ENCODE assay signal across 12 cellular contexts in the genomic region with DNA sequence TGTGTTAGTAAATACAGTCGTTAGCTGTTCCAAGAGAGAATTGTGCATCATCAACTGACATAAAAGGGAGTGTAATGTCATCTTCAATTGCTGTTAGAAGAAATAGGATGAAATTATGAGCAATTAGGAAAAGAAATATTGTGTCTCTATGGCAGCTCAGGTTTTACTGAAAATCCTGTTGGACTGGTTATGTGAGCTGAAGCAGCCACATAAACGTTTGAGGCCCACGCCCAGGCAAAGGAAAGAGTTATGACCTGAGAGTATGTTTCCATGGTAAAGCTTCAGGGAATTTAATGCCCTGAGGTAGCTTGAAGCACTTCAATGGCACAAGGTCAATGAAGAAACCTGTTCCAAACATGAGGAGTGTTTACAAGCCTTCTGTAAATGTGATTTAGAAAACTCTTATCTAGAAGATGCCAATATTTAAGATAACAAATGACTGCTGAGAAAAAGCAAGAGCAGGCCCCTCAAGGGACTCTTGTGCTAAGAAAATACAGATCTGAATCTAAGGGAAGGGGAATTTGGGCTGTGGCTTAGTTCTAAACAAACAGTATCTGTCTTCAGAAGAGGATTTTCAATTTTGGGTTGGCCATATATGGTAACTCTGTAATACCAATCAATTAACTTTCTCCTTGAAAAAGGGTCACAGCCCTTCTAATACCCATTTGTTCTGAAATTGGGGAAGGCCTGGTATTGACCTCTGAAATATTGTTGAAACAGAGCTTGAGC.
DNase-seq lines count a peak whose midpoint lies in the region; ATAC-seq, FAIRE-seq and TF ChIP-seq lines count a peak whose summit lies in the region.
"Had no signal": no experiment of that assay in that cellular context is flagged by ENCODE, and none has a peak within 500 bp of the region (broad histone marks: within the 10 kb centered on the region; RNA-seq: fewer than 3 reads in every experiment).

No MANE protein-coding gene starts in this region.

- H3K27ac ChIP-seq in brain microvascular endothelial cell (peak overlapping the region; percentile 66), pancreas (no peak overlapping the region), gastroesophageal sphincter (no peak overlapping the region)
- H3K27ac ChIP-seq in effector memory CD4-positive, alpha-beta T cell (ENCODE audit: insufficient read depth, low read length, poor library complexity, severe bottlenecking), result no peak overlapping the region
- H3K27ac ChIP-seq: BLaER1 had no signal

- TF ChIP-seq POLR2A in gastroesophageal sphincter (IDR thresholded peaks at IDR 0.05), result no peak

- H3K4me1 ChIP-seq in pancreas, result no peaks in the 10 kb centered on the region
- H3K4me1 ChIP-seq in effector memory CD4-positive, alpha-beta T cell (ENCODE audit: control insufficient read depth, insufficient read depth, low read length, poor library complexity, severe bottlenecking), result no peaks in the 10 kb centered on the region
- no peaks in the 10 kb centered on the region for H3K4me1 ChIP-seq in gastroesophageal sphincter
- H3K4me1 ChIP-seq: BLaER1 had no signal

- H3K36me3 ChIP-seq in brain microvascular endothelial cell (replicated peaks), result no peaks in the 10 kb centered on the region
- H3K36me3 ChIP-seq in pancreas, result no peaks in the 10 kb centered on the region
- no peaks in the 10 kb centered on the region for H3K36me3 ChIP-seq in effector memory CD4-positive, alpha-beta T cell (ENCODE audit: control insufficient read depth, insufficient read depth, low read length)
- no peaks in the 10 kb centered on the region for H3K36me3 ChIP-seq in gastroesophageal sphincter
- H3K36me3 ChIP-seq: BLaER1 had no signal

- peak; percentile 23 for FAIRE-seq in pancreas (lab: Jason Lieb, UNC)

- peak; percentile 86 for DNase-seq in DMS53 treated with DMSO at 0.1 percent for 48 hours (lab: John Stamatoyannopoulos, UW; ENCODE audit: unreplicated experiment)
- peak; percentile 68 for DNase-seq in NCI-H187 treated with DMSO at 0.1 percent for 48 hours (lab: John Stamatoyannopoulos, UW)
- DNase-seq in brain microvascular endothelial cell, result no peak
- DNase-seq in pancreas, result no peak
- no peak for DNase-seq in effector memory CD4-positive, alpha-beta T cell
- no peak for DNase-seq in head of caudate nucleus
- no peak for DNase-seq in globus pallidus (ENCODE audit: low spot score)
- DNase-seq: activated CD8-positive, alpha-beta memory T cell treated with anti-CD3 and anti-CD28 coated beads, Interleukin-2, amount 50 U/mL, for 48 hours; NCI-H1694 treated with DMSO at 0.1 percent for 48 hours; Right ventricle myocardium superior had no signal

- no peak overlapping the region for H3K4me3 ChIP-seq in brain microvascular endothelial cell (ENCODE audit: low read depth, low read length)
- no peak overlapping the region for H3K4me3 ChIP-seq in pancreas
- no peak overlapping the region for H3K4me3 ChIP-seq in effector memory CD4-positive, alpha-beta T cell (ENCODE audit: insufficient read depth, low read depth, low read length, poor library complexity, severe bottlenecking)
- H3K4me3 ChIP-seq in gastroesophageal sphincter, result no peak overlapping the region
- H3K4me3 ChIP-seq: BLaER1 had no signal

- ATAC-seq in pancreas, result peak in 3 of 4 donors; percentile 36 to 57 (median 54)
- no peak for ATAC-seq in gastroesophageal sphincter

- intact Hi-C loops in pancreas (cut with DNase I), result no loop called here
- intact Hi-C loops in head of caudate nucleus (cut with DNase I), result no loop called here

- no peak for TF ChIP-seq EP300 in gastroesophageal sphincter (IDR thresholded peaks at IDR 0.05)

- in situ Hi-C loops in brain microvascular endothelial cell (cut with HindIII; ENCODE audit: low pct_ligation_motif_present, low sequenced_read_pairs), result no loop called here

- H3K27me3 ChIP-seq in brain microvascular endothelial cell (replicated peaks) (no peaks in the 10 kb centered on the region), pancreas (no peaks in the 10 kb centered on the region), gastroesophageal sphincter (no peaks in the 10 kb centered on the region)
- no peaks in the 10 kb centered on the region for H3K27me3 ChIP-seq in effector memory CD4-positive, alpha-beta T cell (replicated peaks; ENCODE audit: control insufficient read depth, insufficient read depth, low read length, poor library complexity, severe bottlenecking)
- H3K27me3 ChIP-seq: BLaER1 had no signal

- TF ChIP-seq CTCF in brain microvascular endothelial cell (IDR thresholded peaks at IDR 0.05; ENCODE audit: low read depth, low read length, missing control alignments) (no peak), pancreas (IDR thresholded peaks at IDR 0.05) (no peak), gastroesophageal sphincter (IDR thresholded peaks at IDR 0.05) (no peak)

- H3K9me3 ChIP-seq in pancreas, result no peaks in the 10 kb centered on the region
- H3K9me3 ChIP-seq in effector memory CD4-positive, alpha-beta T cell (ENCODE audit: control insufficient read depth, low read length), result no peaks in the 10 kb centered on the region
- H3K9me3 ChIP-seq in gastroesophageal sphincter, result no peaks in the 10 kb centered on the region
- H3K9me3 ChIP-seq: BLaER1 had no signal

- WGBS in pancreas, 2 donors, result 25 to 27% methylated on average over 3 of the region's 3 CpGs
- WGBS in gastroesophageal sphincter (ENCODE audit: low coverage in 1 of 2), 2 donors, result 15 to 54% methylated on average over 3 of the region's 3 CpGs

Comparison
In these comparisons a context has a peak if more than half of its experiments do, and no peak if none do; other contexts are left out.
1. DNase-seq: peak in DMS53 treated with DMSO at 0.1 percent for 48 hours (single experiment) and NCI-H187 treated with DMSO at 0.1 percent for 48 hours (single experiment); none in brain microvascular endothelial cell (single experiment), pancreas (0 of 6), effector memory CD4-positive, alpha-beta T cell (0 of 3), head of caudate nucleus (0 of 42) and globus pallidus (single experiment).